In the genomic region with DNA sequence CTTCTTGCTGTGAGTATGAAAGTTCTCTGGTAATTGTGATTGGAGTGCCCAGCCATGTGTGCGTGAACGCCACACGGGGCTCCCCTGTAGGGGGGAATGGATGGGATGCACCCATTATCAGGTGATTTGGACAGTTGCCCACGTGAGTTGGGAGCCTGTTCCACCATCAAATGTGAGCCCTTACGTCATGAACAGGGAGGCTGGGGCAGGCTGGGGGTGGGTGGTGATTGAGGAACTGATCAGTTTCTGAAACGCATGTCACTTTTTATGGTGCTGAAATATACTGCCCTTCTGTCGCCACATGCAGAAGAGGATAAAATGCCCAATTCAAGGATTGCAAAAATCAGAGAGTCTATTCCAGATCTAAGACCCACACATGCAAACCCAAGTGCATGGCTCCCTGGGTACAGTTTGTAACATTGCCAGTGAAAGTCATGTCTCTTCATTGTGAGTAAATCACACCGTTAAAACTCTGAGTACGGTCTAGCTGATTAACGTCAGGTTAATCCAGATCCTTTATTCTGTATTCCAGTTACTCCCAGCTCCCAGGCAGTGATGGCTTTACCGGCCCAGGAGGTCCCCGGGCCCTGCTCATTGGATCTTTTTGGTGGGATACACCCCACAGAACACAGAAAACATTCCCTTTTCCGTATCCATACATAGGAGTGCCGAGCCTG, we compare ENCODE assay signal across 9 cellular contexts.
DNase-seq lines count a peak whose midpoint lies in the region; ATAC-seq and TF ChIP-seq lines count a peak whose summit lies in the region.
"Had no signal": no experiment of that assay in that cellular context is flagged by ENCODE, and none has a peak within 500 bp of the region (broad histone marks: within the 10 kb centered on the region; RNA-seq: fewer than 3 reads in every experiment).

No MANE protein-coding gene starts in this region.

- no peak overlapping the region for H3K27ac Mint-ChIP-seq in type B pancreatic cell

- H3K36me3 ChIP-seq in lower lobe of right lung = peaks cover 94% of the 10 kb centered on the region

- TF ChIP-seq CTCF in lower lobe of right lung (IDR thresholded peaks at IDR 0.05) (no peak), type B pancreatic cell (conservative IDR thresholded peaks at IDR 0.05) (no peak)

- no peaks in the 10 kb centered on the region for H3K9me3 Mint-ChIP-seq in type B pancreatic cell

- H3K4me3 ChIP-seq in lower lobe of right lung = no peak overlapping the region
- H3K4me3 ChIP-seq: vagina had no signal

- no peaks in the 10 kb centered on the region for H3K27me3 ChIP-seq in lower lobe of right lung (ENCODE audit: low read depth)
- H3K27me3 ChIP-seq: vagina had no signal

- peak; percentile 64 for DNase-seq in lower lobe of right lung
- DNase-seq in type B pancreatic cell (ENCODE audit: extremely low spot score, unreplicated experiment) = no peak
- no peak for DNase-seq in COLO829 (ENCODE audit: low spot score)
- no peak for DNase-seq in GDM1 (lab: John Stamatoyannopoulos, UW)
- no peak for DNase-seq in NCI-H1048 (lab: John Stamatoyannopoulos, UW)

- H3K4me3 Mint-ChIP-seq in type B pancreatic cell = no peak overlapping the region

- peak overlapping the region; percentile 8 for H3K27ac ChIP-seq in lower lobe of right lung
- H3K27ac ChIP-seq: vagina had no signal

- H3K36me3 Mint-ChIP-seq in type B pancreatic cell = peaks cover 21% of the 10 kb centered on the region

- H3K9me3 ChIP-seq in lower lobe of right lung = no peaks in the 10 kb centered on the region
- H3K9me3 ChIP-seq: vagina had no signal

- no peaks in the 10 kb centered on the region for H3K4me1 Mint-ChIP-seq in type B pancreatic cell (ENCODE audit: unreplicated experiment)

- ATAC-seq in GM18511 (IDR thresholded peaks at IDR 0.05; ENCODE audit: unreplicated experiment) (peak; percentile 65), GM21529 (IDR thresholded peaks at IDR 0.05; ENCODE audit: unreplicated experiment) (peak; percentile 61), HG03469 (IDR thresholded peaks at IDR 0.05; ENCODE audit: unreplicated experiment) (peak; percentile 22), lower lobe of right lung (peak in 1 of 2 donors; percentile 22)

- peaks cover 5% of the 10 kb centered on the region for H3K27me3 Mint-ChIP-seq in type B pancreatic cell

- intact Hi-C loops in lower lobe of right lung (cut with DNase I) = no loop called here

- peaks cover 11% of the 10 kb centered on the region for H3K4me1 ChIP-seq in lower lobe of right lung
- H3K4me1 ChIP-seq: vagina had no signal
